In genomic region chr4:102823464-102823863, GRCh38 we compare ENCODE assay signal across 11 cellular contexts. TPM values are rescaled to one million over a fixed set of nuclear protein-coding genes. Genes with fewer than 3 reads are reported as not detected.
DNase-seq lines count a peak whose midpoint lies in the region; ATAC-seq, FAIRE-seq and TF ChIP-seq lines count a peak whose summit lies in the region.
"Had no signal": no experiment of that assay in that cellular context is flagged by ENCODE, and none has a peak within 500 bp of the region (broad histone marks: within the 10 kb centered on the region; RNA-seq: fewer than 3 reads in every experiment).

No MANE protein-coding gene starts in this region.

- POLR2A ChIA-PET in CD8-positive, alpha-beta T cell (lab: Charles Lee), result interaction anchor here (0.6 to 2.8 kb wide), 5 partner anchors 46 to 478 kb away, joined by 3 to 12 read pairs (median 3); partner anchors contain the start of genes CISD2, SLC39A8 and SLC9B2

- H3F3A ChIP-seq in MM.1S (ENCODE audit: insufficient read depth, low read length), result peaks cover 21% of the 10 kb centered on the region

- H3K27ac ChIP-seq in CD8-positive, alpha-beta T cell (ENCODE audit: low read depth, low read length), result no peak overlapping the region
- H3K27ac ChIP-seq in MM.1S (ENCODE audit: low read length) (no peak overlapping the region), esophagus muscularis mucosa (replicated peaks in 1 of 4) (peak overlapping the region; percentile 94 to 100 (median 100))

- in situ Hi-C loops in KBM-7 (cut with MboI; ENCODE audit: low pct_unique_long_range_greater_than_20kb, low sequenced_read_pairs), result no loop called here

- peak overlapping the region; percentile 69 for H3K27ac Mint-ChIP-seq in CD8-positive, alpha-beta T cell
- H3K27ac Mint-ChIP-seq: activated T-cell treated with anti-CD3 and anti-CD28 coated beads, Interleukin-2, amount 50 U/mL, for 24 hours had no signal

- H3K9ac ChIP-seq in MM.1S (ENCODE audit: low read length), result no peak overlapping the region

- peaks cover 63% of the 10 kb centered on the region for H3K4me1 ChIP-seq in CD8-positive, alpha-beta T cell (ENCODE audit: insufficient read depth, low read length)
- H3K4me1 ChIP-seq in MM.1S (ENCODE audit: low read length) (peaks cover 33% of the 10 kb centered on the region; the same call in 1 of the 2 replicates), esophagus muscularis mucosa (peaks cover 56 to 65% (median 63%) of the 10 kb centered on the region in 4 donors)

- H3K79me2 ChIP-seq in MM.1S (ENCODE audit: low read length), result peaks cover 89% of the 10 kb centered on the region

- CTCF ChIA-PET in CD8-positive, alpha-beta T cell (lab: Charles Lee), result interaction anchor here (0.7 to 1.8 kb wide), 3 partner anchors 54 to 189 kb away, joined by 3 to 4 read pairs (median 3); partner anchors contain the start of gene MANBA

- H2AFZ ChIP-seq in MM.1S (ENCODE audit: low read length), result no peak overlapping the region

- peaks cover 70% of the 10 kb centered on the region for H4K20me1 ChIP-seq in MM.1S (ENCODE audit: insufficient read depth, low read length)

- ATAC-seq in CD8-positive, alpha-beta T cell, result no peak
- ATAC-seq in GM19397 (IDR thresholded peaks at IDR 0.05; ENCODE audit: unreplicated experiment) (no peak), HG03354 (IDR thresholded peaks at IDR 0.05; ENCODE audit: poor library complexity, severe bottlenecking, unreplicated experiment) (no peak)

- FAIRE-seq in GM12891 (lab: Jason Lieb, UNC), result no peak
- FAIRE-seq: H54 had no signal

- H3K9me3 Mint-ChIP-seq in CD8-positive, alpha-beta T cell, result no peaks in the 10 kb centered on the region
- H3K9me3 Mint-ChIP-seq: activated T-cell treated with anti-CD3 and anti-CD28 coated beads, Interleukin-2, amount 50 U/mL, for 24 hours had no signal

- TF ChIP-seq CTCF in CD8-positive, alpha-beta T cell (IDR thresholded peaks at IDR 0.05), result no peak
- TF ChIP-seq CTCF in MM.1S (IDR thresholded peaks at IDR 0.05; ENCODE audit: low read length) (no peak), esophagus muscularis mucosa (IDR thresholded peaks at IDR 0.05) (no peak), retinal pigment epithelial cell (conservative IDR thresholded peaks at IDR 0.05; ENCODE audit: low read depth, low read length) (no peak)

- H3K4me1 Mint-ChIP-seq in CD8-positive, alpha-beta T cell (ENCODE audit: low read depth), result peaks cover 59% of the 10 kb centered on the region

- H3K4me2 ChIP-seq in MM.1S (ENCODE audit: low read depth, low read length), result peak overlapping the region; percentile 87; the same call in 1 of the 2 replicates

- no peaks in the 10 kb centered on the region for H3K27me3 Mint-ChIP-seq in CD8-positive, alpha-beta T cell (ENCODE audit: low read depth)
- H3K27me3 Mint-ChIP-seq: activated T-cell treated with anti-CD3 and anti-CD28 coated beads, Interleukin-2, amount 50 U/mL, for 24 hours had no signal

- DNase-seq in CD8-positive, alpha-beta T cell, result no peak
- DNase-seq in MM.1S (no peak), esophagus muscularis mucosa (ENCODE audit: extremely low spot score) (no peak), retinal pigment epithelial cell (ENCODE audit: low read depth) (no peak), GM12891 (ENCODE audit: insufficient read length, low spot score) (no peak), KBM-7 (no peak)
- DNase-seq: activated T-cell treated with anti-CD3 and anti-CD28 coated beads, Interleukin-2, amount 50 U/mL, for 24 hours; SHP77 treated with DMSO at 0.1 percent for 48 hours had no signal

- TF ChIP-seq POLR2A in esophagus muscularis mucosa (IDR thresholded peaks at IDR 0.05; ENCODE audit: low read depth) (no peak), GM12891 (IDR thresholded peaks at IDR 0.05; ENCODE audit: low read depth, low read length) (no peak)

- H3K4me3 Mint-ChIP-seq in CD8-positive, alpha-beta T cell, result no peak overlapping the region
- H3K4me3 Mint-ChIP-seq: activated T-cell treated with anti-CD3 and anti-CD28 coated beads, Interleukin-2, amount 50 U/mL, for 24 hours had no signal

- H3K36me3 ChIP-seq in CD8-positive, alpha-beta T cell (ENCODE audit: insufficient read depth, low read length), result no peaks in the 10 kb centered on the region
- H3K36me3 ChIP-seq in MM.1S (replicated peaks; ENCODE audit: insufficient read depth, low read length), result peaks cover 19% of the 10 kb centered on the region; the same call in 1 of the 2 replicates
- H3K36me3 ChIP-seq in esophagus muscularis mucosa, result no peaks in the 10 kb centered on the region

- H3K36me3 Mint-ChIP-seq in CD8-positive, alpha-beta T cell, result peaks cover 51% of the 10 kb centered on the region

- no peaks in the 10 kb centered on the region for H3K9me3 ChIP-seq in CD8-positive, alpha-beta T cell (ENCODE audit: low read length)
- H3K9me3 ChIP-seq in MM.1S (replicated peaks; ENCODE audit: insufficient read depth, low read length) (no peaks in the 10 kb centered on the region), esophagus muscularis mucosa (no peaks in the 10 kb centered on the region)

- TF ChIP-seq EP300 in esophagus muscularis mucosa (IDR thresholded peaks at IDR 0.05), result no peak

- intact Hi-C loops in CD8-positive, alpha-beta T cell (cut with DNase I, micrococcal nuclease), result loop anchor here in 1 of 2 experiments (2.0 kb wide), 1 partner anchor 31 kb away; no protein-coding TSS in a partner anchor
- intact Hi-C loops in esophagus muscularis mucosa (cut with DNase I), result loop anchor here (10.0 kb wide), 1 partner anchor 199 kb away; no protein-coding TSS in a partner anchor

- peak overlapping the region; percentile 90 for H3K4me3 ChIP-seq in CD8-positive, alpha-beta T cell (ENCODE audit: low read depth, low read length)
- H3K4me3 ChIP-seq in MM.1S (ENCODE audit: low read length) (peak overlapping the region; percentile 84; the same call in 1 of the 2 replicates), esophagus muscularis mucosa (peak overlapping the region; percentile 64 to 98 (median 90)), retinal pigment epithelial cell (ENCODE audit: low read length) (peak overlapping the region; percentile 74)

- no peaks in the 10 kb centered on the region for H3K9me2 ChIP-seq in MM.1S (replicated peaks; ENCODE audit: insufficient read depth, low read length)

- H3K27me3 ChIP-seq in CD8-positive, alpha-beta T cell (ENCODE audit: insufficient read depth, low read length), result no peaks in the 10 kb centered on the region
- H3K27me3 ChIP-seq in MM.1S (replicated peaks; ENCODE audit: insufficient read depth, low read length) (no peaks in the 10 kb centered on the region), esophagus muscularis mucosa (no peaks in the 10 kb centered on the region)

- 16% methylated on average over 4 of the region's 4 CpGs for WGBS in esophagus muscularis mucosa

TF ChIP-seq in GM12891, 5 proteins besides CTCF, POLR2A, EP300 and RAD21:
- TF ChIP-seq POLR2AphosphoS5 (IDR thresholded peaks at IDR 0.05; ENCODE audit: low read depth, low read length) (no peak), PAX5 (IDR thresholded peaks at IDR 0.05; ENCODE audit: insufficient read depth, low read length, severe bottlenecking) (no peak), TAF1 (IDR thresholded peaks at IDR 0.05; ENCODE audit: low read depth, low read length) (no peak), SPI1 (IDR thresholded peaks at IDR 0.05; ENCODE audit: low read depth, low read length) (no peak), POU2F2 (IDR thresholded peaks at IDR 0.05; ENCODE audit: low read depth, low read length) (no peak)
TF ChIP-seq in GM12891: peak in this region for 0.

RNA-seq across cellular contexts. Expression of gene UBE2D3, which starts 3.9 kb away (rescaled TPM):
- 100 to 1,000 TPM; 752 to 758 TPM for total RNA-seq in CD8-positive, alpha-beta T cell
- total RNA-seq in esophagus muscularis mucosa, result 100 to 1,000 TPM; 332 to 438 (median 394) TPM
- polyA plus RNA-seq in GM12891 (2012; ENCODE audit: low read depth, missing spikeins), result 274 TPM

RNA-seq across cellular contexts. Expression of gene CISD2, which starts 45.3 kb away (rescaled TPM):
- total RNA-seq in CD8-positive, alpha-beta T cell, result 10 to 100 TPM; 14.3 to 14.4 TPM
- 10 to 100 TPM in 2 of 4 donors, 1 to 10 TPM in 2; 6.6 to 13.3 (median 10.3) TPM for total RNA-seq in esophagus muscularis mucosa
- 26.9 TPM for polyA plus RNA-seq in GM12891 (2012; ENCODE audit: low read depth, missing spikeins)

Comparison
In these comparisons a context has a peak if more than half of its experiments do, and no peak if none do; other contexts are left out.
1. H3K27ac ChIP-seq: peak in esophagus muscularis mucosa (4 of 4); none in CD8-positive, alpha-beta T cell (single experiment) and MM.1S (single experiment).
2. Peak in every context shown above with its lines, with median percentiles within 50 percentile points of each other: H3K4me3 ChIP-seq.